ENCODE assay signal across 12 cellular contexts in the genomic region with DNA sequence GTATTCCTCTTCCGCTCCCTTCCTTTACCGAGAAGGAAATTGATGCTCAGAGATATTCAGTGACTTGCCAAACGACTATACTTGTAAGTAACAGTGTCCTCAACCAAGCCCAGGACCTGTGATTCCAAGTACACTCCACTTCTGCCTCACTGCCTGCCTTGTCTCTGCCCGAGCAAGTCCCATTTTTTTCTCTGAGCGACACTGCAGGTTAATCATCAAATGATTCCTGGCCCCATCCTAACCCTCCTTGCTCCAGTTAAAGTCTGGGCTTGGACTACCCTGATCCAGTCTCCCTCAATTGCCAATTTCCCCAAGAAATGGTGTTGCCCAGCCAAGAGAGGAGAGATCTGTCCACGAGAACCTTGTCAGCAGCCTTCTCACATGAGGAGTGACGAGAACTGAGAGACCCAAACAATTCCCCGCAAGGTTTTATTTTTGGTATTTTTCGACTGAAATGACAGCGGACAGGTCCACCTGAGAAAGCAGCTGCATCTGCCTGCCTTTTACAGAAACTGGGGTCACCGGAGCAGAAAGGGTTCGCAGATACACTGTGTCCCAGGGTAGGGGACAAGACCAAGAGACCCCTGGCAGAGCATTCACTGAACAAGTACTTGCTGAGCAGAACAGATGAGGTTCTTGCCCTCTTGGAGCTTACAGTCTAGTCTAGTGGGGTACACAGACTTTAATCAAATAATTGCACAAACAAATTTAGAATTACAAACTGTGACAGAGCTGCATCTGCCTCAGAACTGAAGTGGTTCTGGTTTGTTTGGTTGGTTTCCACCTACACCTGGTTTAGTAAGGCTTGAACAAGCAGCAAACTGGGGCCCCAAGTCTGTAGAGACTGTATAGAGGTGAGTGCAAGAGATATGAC. TPM values are rescaled to one million over a fixed set of nuclear protein-coding genes. Genes with fewer than 3 reads are reported as not detected.
DNase-seq lines count a peak whose midpoint lies in the region; ATAC-seq and TF ChIP-seq lines count a peak whose summit lies in the region.
"Had no signal": no experiment of that assay in that cellular context is flagged by ENCODE, and none has a peak within 500 bp of the region (broad histone marks: within the 10 kb centered on the region; RNA-seq: fewer than 3 reads in every experiment).

No MANE protein-coding gene starts in this region.

- no peaks in the 10 kb centered on the region for H3K9me3 ChIP-seq in mucosa of descending colon
- H3K9me3 ChIP-seq in psoas muscle, result no peaks in the 10 kb centered on the region
- H3K9me3 ChIP-seq in gastroesophageal sphincter, result no peaks in the 10 kb centered on the region

- no peak for TF ChIP-seq POLR2A in gastroesophageal sphincter (IDR thresholded peaks at IDR 0.05)

- TF ChIP-seq CTCF in mucosa of descending colon (IDR thresholded peaks at IDR 0.05), result no peak
- no peak for TF ChIP-seq CTCF in psoas muscle (IDR thresholded peaks at IDR 0.05)
- no peak for TF ChIP-seq CTCF in gastroesophageal sphincter (IDR thresholded peaks at IDR 0.05)
- no peak for TF ChIP-seq CTCF in omental fat pad (IDR thresholded peaks at IDR 0.05)

- ATAC-seq in GM18873 (IDR thresholded peaks at IDR 0.05; ENCODE audit: low FRiP score, unreplicated experiment) (peak; percentile 37), GM21619 (IDR thresholded peaks at IDR 0.05; ENCODE audit: unreplicated experiment) (peak; percentile 51), HG03280 (IDR thresholded peaks at IDR 0.05; ENCODE audit: unreplicated experiment) (peak; percentile 46), mucosa of descending colon (peak; percentile 13), psoas muscle (no peak), gastroesophageal sphincter (no peak), omental fat pad (ENCODE audit: low FRiP score) (no peak)
- ATAC-seq: activated CD4-positive, alpha-beta T cell treated with anti-CD3 and anti-CD28 coated beads for 36 hours had no signal

- H3K27ac ChIP-seq in psoas muscle, result no peak overlapping the region
- H3K27ac ChIP-seq in gastroesophageal sphincter, result no peak overlapping the region

- DNase-seq in mucosa of descending colon, result no peak
- DNase-seq in psoas muscle, result no peak
- no peak for DNase-seq in omental fat pad (ENCODE audit: low spot score)
- DNase-seq in stimulated activated CD4-positive, alpha-beta T cell treated with anti-CD3 and anti-CD28 coated beads, Interleukin-2, amount 100 ng/mL, for 48 hours, result no peak
- DNase-seq: activated CD4-positive, alpha-beta T cell treated with anti-CD3 and anti-CD28 coated beads for 36 hours; caudate nucleus had no signal

- intact Hi-C loops in mucosa of descending colon (cut with DNase I, micrococcal nuclease), result no loop called here
- intact Hi-C loops in psoas muscle (cut with DNase I), result no loop called here

- 92 to 94% (median 93%) methylated on average over 12 of the region's 12 CpGs for WGBS in psoas muscle, 3 donors
- 83 to 93% methylated on average over 4 to 8 of the region's 12 CpGs for WGBS in gastroesophageal sphincter (ENCODE audit: low coverage in 1 of 2), 2 donors

- H3K27me3 ChIP-seq in psoas muscle (ENCODE audit: insufficient read depth in 3 of 3, low read length in 2 of 3) (no peaks in the 10 kb centered on the region), gastroesophageal sphincter (no peaks in the 10 kb centered on the region)

- TF ChIP-seq EP300 in gastroesophageal sphincter (IDR thresholded peaks at IDR 0.05), result no peak

- H3K36me3 ChIP-seq in mucosa of descending colon (ENCODE audit: low read depth) (no peaks in the 10 kb centered on the region), psoas muscle (ENCODE audit: insufficient read depth in 1 of 2, low read depth in 1 of 2) (no peaks in the 10 kb centered on the region), gastroesophageal sphincter (no peaks in the 10 kb centered on the region)

- no peaks in the 10 kb centered on the region for H3K4me1 ChIP-seq in mucosa of descending colon (ENCODE audit: low read depth)
- no peaks in the 10 kb centered on the region for H3K4me1 ChIP-seq in psoas muscle
- H3K4me1 ChIP-seq in gastroesophageal sphincter, result peaks cover 0 to 10% (median 0%) of the 10 kb centered on the region in 3 donors

- H3K4me3 ChIP-seq in mucosa of descending colon (no peak overlapping the region), psoas muscle (no peak overlapping the region), gastroesophageal sphincter (no peak overlapping the region)

RNA-seq across cellular contexts. Expression of a gene that starts 11.4 kb away (rescaled TPM):
- 1 to 10 TPM; 2.8 to 9.3 (median 5.4) TPM for total RNA-seq in mucosa of descending colon
- total RNA-seq in psoas muscle, result under 1 TPM in 2 of 4 donors, not detected in 2; 0.21 to 0.25 TPM
- under 1 TPM in 2 of 3 donors, not detected in 1; 0.01 to 0.05 TPM for polyA plus RNA-seq in psoas muscle
- under 1 TPM in 1 of 4 donors, not detected in 3; 0.10 TPM for total RNA-seq in gastroesophageal sphincter
- 1 to 10 TPM in 2 of 4 donors, under 1 TPM in 1, not detected in 1; 0.69 to 2.2 (median 1.9) TPM for total RNA-seq in omental fat pad
- total RNA-seq: glomerular endothelial cell, LHCN-M2 had no signal

Comparison
In these comparisons a context has a peak if more than half of its experiments do, and no peak if none do; other contexts are left out.
1. ATAC-seq: peak in GM18873 (single experiment), GM21619 (single experiment), HG03280 (single experiment) and mucosa of descending colon (single experiment); none in psoas muscle (0 of 4), gastroesophageal sphincter (single experiment) and omental fat pad (single experiment).